23 cellular contexts compared by ENCODE assay signal in the genomic region with DNA sequence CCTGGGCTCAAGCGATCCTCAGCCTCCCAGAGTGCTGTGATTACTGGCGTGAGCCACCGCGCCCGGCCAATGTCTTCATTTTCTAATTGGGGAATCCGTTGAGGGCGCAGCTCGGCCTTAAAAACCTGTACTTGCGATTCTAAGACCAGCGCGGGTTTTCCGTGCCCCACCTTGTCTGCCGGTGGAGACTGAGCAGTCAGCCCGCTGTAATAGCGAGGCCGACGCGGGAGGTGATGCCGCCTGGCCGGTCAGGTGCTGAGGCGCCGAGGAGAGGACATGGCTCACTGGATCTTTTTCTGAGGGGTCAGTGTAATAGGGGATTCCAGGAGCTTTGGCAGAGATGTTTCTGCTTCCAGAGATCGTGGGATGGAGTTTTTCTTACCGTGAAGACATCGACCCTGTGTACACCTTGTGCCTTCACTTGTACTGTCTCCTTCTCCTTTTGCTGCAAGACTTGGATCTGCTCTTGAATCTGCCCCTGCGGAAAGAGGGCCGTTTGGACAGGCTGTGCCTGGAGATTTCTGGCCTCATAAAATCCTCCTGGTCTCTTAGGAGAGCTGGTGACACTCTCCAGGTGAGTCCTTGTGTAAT. TPM values are rescaled to one million over a fixed set of nuclear protein-coding genes. Genes with fewer than 3 reads are reported as not detected.
DNase-seq lines count a peak whose midpoint lies in the region; ATAC-seq, FAIRE-seq and TF ChIP-seq lines count a peak whose summit lies in the region.
"Had no signal": no experiment of that assay in that cellular context is flagged by ENCODE, and none has a peak within 500 bp of the region (broad histone marks: within the 10 kb centered on the region; RNA-seq: fewer than 3 reads in every experiment).

No MANE protein-coding gene starts in this region.

- H3K36me3 Mint-ChIP-seq in activated CD4-positive, alpha-beta memory T cell treated with anti-CD3 and anti-CD28 coated beads, Interleukin-2, amount 10 ng/mL, durations not matched to agents 7 days and 5 days (ENCODE audit: low read depth): no peaks in the 10 kb centered on the region
- H3K36me3 Mint-ChIP-seq: CD8-positive, alpha-beta T cell had no signal

- no peaks in the 10 kb centered on the region for H3K9me3 ChIP-seq in GM12878 (replicated peaks; ENCODE audit: control insufficient read depth, insufficient read depth, low read length)

- SMC1A ChIA-PET in GM12878 (lab: Charles Lee; ENCODE audit: uncharacterized antibody, unreplicated experiment): interaction anchor here (0.8 to 16.6 kb wide), 5 partner anchors 7 to 56 kb away, joined by 3 to 647 read pairs (median 4); a partner anchor contains a TSS

- DNase-seq in HT-29 (ENCODE audit: low spot score) (peak; percentile 60), GM12878 (ENCODE audit: low read depth, low spot score) (no peak), left colon (no peak), EL (no peak), kidney tubule cell (ENCODE audit: low spot score) (no peak)
- no peak for DNase-seq in activated CD4-positive, alpha-beta memory T cell treated with anti-CD3 and anti-CD28 coated beads, Interleukin-2, amount 10 ng/mL, durations not matched to agents 7 days and 5 days
- no peak for DNase-seq in stimulated activated naive CD8-positive, alpha-beta T cell treated with anti-CD3 and anti-CD28 coated beads, Interleukin-15, amount 100 ng/mL, for 72 hours
- DNase-seq: ACHN; C1 segment of cervical spinal cord; CD8-positive, alpha-beta T cell; DMS153; GF-D8; KG1; NCI-H1092 treated with DMSO at 0.1 percent for 48 hours; NCI-H1436 treated with DMSO at 0.1 percent for 48 hours; NCI-H2029; NCI-H226; NCI-H524; OCI-M1; Right ventricle myocardium superior had no signal

- no peaks in the 10 kb centered on the region for H3K36me3 ChIP-seq in GM12878 (ENCODE audit: control insufficient read depth in 2 of 2, insufficient read depth in 2 of 2, low read length in 1 of 2)

- no peak overlapping the region for H3K4me2 ChIP-seq in GM12878 (ENCODE audit: control insufficient read depth, insufficient read depth)

- no peak for FAIRE-seq in GM12878 (lab: Jason Lieb, UNC)

- no peak for TF ChIP-seq POLR2A in GM12878 (IDR thresholded peaks at IDR 0.05; ENCODE audit: low read depth, low read length)

- peaks cover 22% of the 10 kb centered on the region for H3K4me1 ChIP-seq in GM12878 (ENCODE audit: control insufficient read depth, insufficient read depth, low read length)

- no peak overlapping the region for H2AFZ ChIP-seq in GM12878 (ENCODE audit: control insufficient read depth, low read depth, low read length)

- no peak overlapping the region for H3K27ac ChIP-seq in GM12878 (ENCODE audit: control insufficient read depth, insufficient read depth)

- CTCF ChIA-PET in GM12878 (lab: Yijun Ruan, JAX): interaction anchor here (1.1 to 7.0 kb wide), 4 partner anchors 8 to 51 kb away, joined by 3 to 96 read pairs (median 69); a partner anchor contains a TSS
- CTCF ChIA-PET in activated CD4-positive, alpha-beta memory T cell treated with anti-CD3 and anti-CD28 coated beads, Interleukin-2, amount 10 ng/mL, durations not matched to agents 7 days and 5 days (lab: Charles Lee): interaction anchor here (1.7 to 3.5 kb wide), 2 partner anchors 8 to 20 kb away, joined by 8 to 16 read pairs; no protein-coding TSS in a partner anchor

- no peaks in the 10 kb centered on the region; a peak in 1 of 4 replicates for H3K27me3 ChIP-seq in GM12878 (replicated peaks in 1 of 2; ENCODE audit: control insufficient read depth in 2 of 2, insufficient read depth in 2 of 2, low read length in 1 of 2)

- POLR2A ChIA-PET in GM12878 (lab: Charles Lee): interaction anchor here (1.2 to 6.3 kb wide), 3 partner anchors 8 to 45 kb away, joined by 6 to 43 read pairs (median 8); a partner anchor contains a TSS
- POLR2A ChIA-PET in activated CD4-positive, alpha-beta memory T cell treated with anti-CD3 and anti-CD28 coated beads, Interleukin-2, amount 10 ng/mL, durations not matched to agents 7 days and 5 days (lab: Charles Lee): no interaction called here

- TF ChIP-seq CTCF in GM12878 (IDR thresholded peaks at IDR 0.05 in 2 of 3, conservative IDR thresholded peaks at IDR 0.05 in 1 of 3; ENCODE audit: control insufficient read depth in 2 of 3, extremely low read depth in 1 of 3, insufficient read depth in 1 of 3, low read depth in 3 of 3, low read length in 3 of 3): no peak

- no peaks in the 10 kb centered on the region for H3K79me2 ChIP-seq in GM12878 (ENCODE audit: control insufficient read depth, insufficient read depth, low read length)

- H3K27ac Mint-ChIP-seq in activated CD4-positive, alpha-beta memory T cell treated with anti-CD3 and anti-CD28 coated beads, Interleukin-2, amount 10 ng/mL, durations not matched to agents 7 days and 5 days: no peak overlapping the region
- peak overlapping the region in 1 of 2 donors; percentile 16 for H3K27ac Mint-ChIP-seq in stimulated activated naive CD8-positive, alpha-beta T cell treated with anti-CD3 and anti-CD28 coated beads, Interleukin-15, amount 100 ng/mL, for 72 hours
- H3K27ac Mint-ChIP-seq: CD8-positive, alpha-beta T cell had no signal

- RAD21 ChIA-PET in GM12878 (lab: Charles Lee; ENCODE audit: unreplicated experiment): interaction anchor here (0.7 to 3.7 kb wide), 9 partner anchors 8 to 844 kb away, joined by 3 to 43 read pairs (median 4); no protein-coding TSS in a partner anchor

- ATAC-seq in GM12878 (peak; percentile 3; the same call in 1 of the 3 replicates), left colon (peak; percentile 6)
- no peak for ATAC-seq in stimulated activated naive CD8-positive, alpha-beta T cell treated with anti-CD3 and anti-CD28 coated beads, Interleukin-15, amount 100 ng/mL, for 72 hours
- ATAC-seq: CD8-positive, alpha-beta T cell had no signal

- BruUV-seq in GM12878 (replicated peaks; lab: Mats Ljungman, UMichigan): no TSS peak

- intact Hi-C loops in GM12878 (cut with micrococcal nuclease; ENCODE audit: unreplicated experiment): no loop called here
- intact Hi-C loops in left colon (cut with DNase I, micrococcal nuclease): no loop called here

- TF ChIP-seq EP300 in GM12878 (IDR thresholded peaks at IDR 0.05; ENCODE audit: borderline replicate concordance in 1 of 2, control insufficient read depth in 1 of 2, low read depth in 2 of 2, low read length in 2 of 2): no peak

- H3K27me3 Mint-ChIP-seq in activated CD4-positive, alpha-beta memory T cell treated with anti-CD3 and anti-CD28 coated beads, Interleukin-2, amount 10 ng/mL, durations not matched to agents 7 days and 5 days: peaks cover 53% of the 10 kb centered on the region
- peaks cover 72% of the 10 kb centered on the region for H3K27me3 Mint-ChIP-seq in stimulated activated naive CD8-positive, alpha-beta T cell treated with anti-CD3 and anti-CD28 coated beads, Interleukin-15, amount 100 ng/mL, for 72 hours

- H3K4me3 Mint-ChIP-seq in activated CD4-positive, alpha-beta memory T cell treated with anti-CD3 and anti-CD28 coated beads, Interleukin-2, amount 10 ng/mL, durations not matched to agents 7 days and 5 days: no peak overlapping the region
- no peak overlapping the region for H3K4me3 Mint-ChIP-seq in stimulated activated naive CD8-positive, alpha-beta T cell treated with anti-CD3 and anti-CD28 coated beads, Interleukin-15, amount 100 ng/mL, for 72 hours
- H3K4me3 Mint-ChIP-seq: CD8-positive, alpha-beta T cell had no signal

- in situ Hi-C loops in GM12878 (cut with MboI): no loop called here

- H3K9ac ChIP-seq in GM12878 (ENCODE audit: control insufficient read depth, insufficient read depth, low read length): no peak overlapping the region

- no peaks in the 10 kb centered on the region for H4K20me1 ChIP-seq in GM12878 (ENCODE audit: control insufficient read depth, insufficient read depth)

- no peak for TF ChIP-seq RAD21 in GM12878 (IDR thresholded peaks at IDR 0.05; ENCODE audit: insufficient read depth, low read depth, low read length)

- peaks cover 11% of the 10 kb centered on the region for H3K4me1 Mint-ChIP-seq in activated CD4-positive, alpha-beta memory T cell treated with anti-CD3 and anti-CD28 coated beads, Interleukin-2, amount 10 ng/mL, durations not matched to agents 7 days and 5 days
- peaks cover 29% of the 10 kb centered on the region for H3K4me1 Mint-ChIP-seq in stimulated activated naive CD8-positive, alpha-beta T cell treated with anti-CD3 and anti-CD28 coated beads, Interleukin-15, amount 100 ng/mL, for 72 hours

- no peak overlapping the region for H3K4me3 ChIP-seq in GM12878

- WGBS in GM12878 (ENCODE audit: insufficient coverage, insufficient replicate concordance, low lambda C conversion rate, missing lambda C conversion rate): 78% methylated on average over 27 of the region's 27 CpGs

- H3K9me3 Mint-ChIP-seq in activated CD4-positive, alpha-beta memory T cell treated with anti-CD3 and anti-CD28 coated beads, Interleukin-2, amount 10 ng/mL, durations not matched to agents 7 days and 5 days: no peaks in the 10 kb centered on the region
- no peaks in the 10 kb centered on the region for H3K9me3 Mint-ChIP-seq in stimulated activated naive CD8-positive, alpha-beta T cell treated with anti-CD3 and anti-CD28 coated beads, Interleukin-15, amount 100 ng/mL, for 72 hours
- H3K9me3 Mint-ChIP-seq: CD8-positive, alpha-beta T cell had no signal

RNA-seq across cellular contexts. Expression of a gene that starts 1.5 kb away (rescaled TPM):
- total RNA-seq in HT-29 (2014; rRNA removed; shearing (Covaris generic)): 112 and 119 TPM in 2 replicates
- 8.0 and 9.0 TPM in 2 replicates for total RNA-seq in GM12878 (2013; cell fraction: nucleolus; rRNA removed)
- total RNA-seq in GM12878 (2014; rRNA removed) (0.11 and 0.22 TPM in 2 replicates), GM12878 (2014; rRNA removed; fragmentation: Illumina TruSeq; extraction: Trizol) (0.09 and 0.31 TPM in 2 replicates), GM12878 (2021) (0.18 and 0.35 TPM in 2 replicates), left colon (100 to 1,000 TPM in 1 of 2 donors, 10 to 100 TPM in 1; 80.0 to 278 TPM)
- polyA plus RNA-seq in GM12878 (2011; ENCODE audit: low read depth): 0.66 TPM
- polyA plus RNA-seq in GM12878 (2011; rRNA removed) (17.4 and 20.5 TPM in 2 replicates), GM12878 (2014; fragmentation: Illumina TruSeq; extraction: Trizol) (0.47 and 0.57 TPM in 2 replicates), GM12878 (2014; fragmentation: Nextera tagmentation; extraction: Ambion mirVana) (under 1 TPM in 1 of 2 experiments, not detected in 1; 0.09 TPM), GM12878 (2014; rRNA removed) (0.33 and 0.41 TPM in 2 replicates), GM12878 (2016; fragmentation: Nextera tagmentation; extraction: Ambion mirVana) (not detected)
- polyA plus RNA-seq in GM12878 (2011; cell fraction: cytosol; rRNA removed): 14.1 and 18.0 TPM in 2 replicates
- 34.8 and 44.5 TPM in 2 replicates for polyA plus RNA-seq in GM12878 (2011; cell fraction: nucleus; rRNA removed)
- 0.13 and 0.16 TPM in 2 replicates for polyA plus RNA-seq in GM12878 (2012)
- polyA minus RNA-seq in GM12878 (2011; rRNA and poly(A)+ RNA removed): 14.7 and 16.4 TPM in 2 replicates
- polyA minus RNA-seq in GM12878 (2011; cell fraction: cytosol; rRNA and poly(A)+ RNA removed): 5.8 and 7.5 TPM in 2 replicates
- 12.8 and 13.3 TPM in 2 replicates for polyA minus RNA-seq in GM12878 (2011; cell fraction: nucleus; rRNA and poly(A)+ RNA removed)
- total RNA-seq in activated CD4-positive, alpha-beta memory T cell treated with anti-CD3 and anti-CD28 coated beads, Interleukin-2, amount 10 ng/mL, durations not matched to agents 7 days and 5 days: not detected
- total RNA-seq: CD8-positive, alpha-beta T cell; Right ventricle myocardium superior; RPMI7951; SK-MEL-5 had no signal

RNA-seq across cellular contexts. Expression of a gene that starts 24.6 kb away (rescaled TPM):
- total RNA-seq in HT-29 (2014; rRNA removed; shearing (Covaris generic)): not detected in 2 replicates
- not detected in 2 replicates for total RNA-seq in GM12878 (2013; cell fraction: nucleolus; rRNA removed)
- total RNA-seq in GM12878 (2014; rRNA removed): 0.05 TPM in 1 of 2 replicates, not detected in the other
- total RNA-seq in GM12878 (2014; rRNA removed; fragmentation: Illumina TruSeq; extraction: Trizol): not detected in 2 replicates
- total RNA-seq in GM12878 (2021): not detected in 2 replicates
- polyA plus RNA-seq in GM12878 (2011; ENCODE audit: low read depth): not detected
- polyA plus RNA-seq in GM12878 (2011; rRNA removed): not detected in 2 replicates
- not detected in 2 replicates for polyA plus RNA-seq in GM12878 (2011; cell fraction: cytosol; rRNA removed)
- not detected in 2 replicates for polyA plus RNA-seq in GM12878 (2011; cell fraction: nucleus; rRNA removed)
- polyA plus RNA-seq in GM12878 (2012): not detected in 2 replicates
- polyA plus RNA-seq in GM12878 (2014; fragmentation: Illumina TruSeq; extraction: Trizol): not detected in 2 replicates
- polyA plus RNA-seq in GM12878 (2014; fragmentation: Nextera tagmentation; extraction: Ambion mirVana): not detected
- not detected in 2 replicates for polyA plus RNA-seq in GM12878 (2014; rRNA removed)
- not detected for polyA plus RNA-seq in GM12878 (2016; fragmentation: Nextera tagmentation; extraction: Ambion mirVana)
- not detected in 2 replicates for polyA minus RNA-seq in GM12878 (2011; rRNA and poly(A)+ RNA removed)
- polyA minus RNA-seq in GM12878 (2011; cell fraction: cytosol; rRNA and poly(A)+ RNA removed): not detected in 2 replicates
- not detected in 2 replicates for polyA minus RNA-seq in GM12878 (2011; cell fraction: nucleus; rRNA and poly(A)+ RNA removed)
- 10 to 100 TPM; 13.2 to 30.7 TPM for total RNA-seq in left colon
- total RNA-seq in activated CD4-positive, alpha-beta memory T cell treated with anti-CD3 and anti-CD28 coated beads, Interleukin-2, amount 10 ng/mL, durations not matched to agents 7 days and 5 days: not detected
- total RNA-seq: CD8-positive, alpha-beta T cell; H4; Right ventricle myocardium superior; RPMI7951; SK-MEL-5 had no signal

RNA-seq across cellular contexts. Expression of a gene that starts 35.8 kb away (rescaled TPM):
- total RNA-seq in HT-29 (2014; rRNA removed; shearing (Covaris generic)): 3.8 and 6.5 TPM in 2 replicates
- not detected in 2 replicates for total RNA-seq in GM12878 (2013; cell fraction: nucleolus; rRNA removed)
- total RNA-seq in GM12878 (2014; rRNA removed): not detected in 2 replicates
- not detected in 2 replicates for total RNA-seq in GM12878 (2014; rRNA removed; fragmentation: Illumina TruSeq; extraction: Trizol)
- total RNA-seq in GM12878 (2021): not detected in 2 replicates
- polyA plus RNA-seq in GM12878 (2011; ENCODE audit: low read depth): 0.25 TPM
- not detected in 2 replicates for polyA plus RNA-seq in GM12878 (2011; rRNA removed)
- polyA plus RNA-seq in GM12878 (2011; cell fraction: cytosol; rRNA removed): not detected in 2 replicates
- polyA plus RNA-seq in GM12878 (2011; cell fraction: nucleus; rRNA removed): not detected in 2 replicates
- 0.31 and 0.50 TPM in 2 replicates for polyA plus RNA-seq in GM12878 (2012)
- polyA plus RNA-seq in GM12878 (2014; fragmentation: Illumina TruSeq; extraction: Trizol): not detected in 2 replicates
- not detected for polyA plus RNA-seq in GM12878 (2014; fragmentation: Nextera tagmentation; extraction: Ambion mirVana)
- 0.04 TPM in 1 of 2 replicates, not detected in the other for polyA plus RNA-seq in GM12878 (2014; rRNA removed)
- under 1 TPM in 1 of 2 experiments, not detected in 1; 0.11 TPM for polyA plus RNA-seq in GM12878 (2016; fragmentation: Nextera tagmentation; extraction: Ambion mirVana)
- polyA minus RNA-seq in GM12878 (2011; rRNA and poly(A)+ RNA removed): not detected in 2 replicates
- not detected in 2 replicates for polyA minus RNA-seq in GM12878 (2011; cell fraction: cytosol; rRNA and poly(A)+ RNA removed)
- not detected in 2 replicates for polyA minus RNA-seq in GM12878 (2011; cell fraction: nucleus; rRNA and poly(A)+ RNA removed)
- under 1 TPM in 1 of 2 donors, not detected in 1; 0.58 TPM for total RNA-seq in left colon
- total RNA-seq in activated CD4-positive, alpha-beta memory T cell treated with anti-CD3 and anti-CD28 coated beads, Interleukin-2, amount 10 ng/mL, durations not matched to agents 7 days and 5 days: not detected
- total RNA-seq: CD8-positive, alpha-beta T cell; H4; Right ventricle myocardium superior; RPMI7951; SK-MEL-5 had no signal

RNA-seq across cellular contexts. Expression of a gene that starts 44.4 kb away (rescaled TPM):
- 44.2 and 49.3 TPM in 2 replicates for total RNA-seq in HT-29 (2014; rRNA removed; shearing (Covaris generic))
- total RNA-seq in GM12878 (2013; cell fraction: nucleolus; rRNA removed): 8.2 and 10.4 TPM in 2 replicates
- total RNA-seq in GM12878 (2014; rRNA removed) (27.4 and 32.9 TPM in 2 replicates), GM12878 (2014; rRNA removed; fragmentation: Illumina TruSeq; extraction: Trizol) (24.3 and 27.8 TPM in 2 replicates), GM12878 (2021) (28.7 and 28.8 TPM in 2 replicates), left colon (10 to 100 TPM; 89.5 to 92.9 TPM)
- polyA plus RNA-seq in GM12878 (2011; ENCODE audit: low read depth): 19.9 TPM
- polyA plus RNA-seq in GM12878 (2011; rRNA removed) (48.0 and 56.1 TPM in 2 replicates), GM12878 (2014; fragmentation: Illumina TruSeq; extraction: Trizol) (48.9 and 54.3 TPM in 2 replicates), GM12878 (2014; fragmentation: Nextera tagmentation; extraction: Ambion mirVana) (10 to 100 TPM; 12.6 to 13.4 TPM), GM12878 (2014; rRNA removed) (33.5 and 38.2 TPM in 2 replicates), GM12878 (2016; fragmentation: Nextera tagmentation; extraction: Ambion mirVana) (10 to 100 TPM; 46.2 TPM)
- 40.0 and 49.5 TPM in 2 replicates for polyA plus RNA-seq in GM12878 (2011; cell fraction: cytosol; rRNA removed)
- polyA plus RNA-seq in GM12878 (2011; cell fraction: nucleus; rRNA removed): 22.5 and 26.5 TPM in 2 replicates
- polyA plus RNA-seq in GM12878 (2012): 26.6 and 30.0 TPM in 2 replicates
- 20.4 and 27.6 TPM in 2 replicates for polyA minus RNA-seq in GM12878 (2011; rRNA and poly(A)+ RNA removed)
- polyA minus RNA-seq in GM12878 (2011; cell fraction: cytosol; rRNA and poly(A)+ RNA removed): 9.2 and 12.0 TPM in 2 replicates
- polyA minus RNA-seq in GM12878 (2011; cell fraction: nucleus; rRNA and poly(A)+ RNA removed): 8.3 and 10.7 TPM in 2 replicates
- total RNA-seq in activated CD4-positive, alpha-beta memory T cell treated with anti-CD3 and anti-CD28 coated beads, Interleukin-2, amount 10 ng/mL, durations not matched to agents 7 days and 5 days: 10 to 100 TPM; 62.5 to 62.6 TPM

RNA-seq across cellular contexts. Expression of a gene that starts 49.6 kb away (rescaled TPM):
- total RNA-seq in HT-29 (2014; rRNA removed; shearing (Covaris generic)): 1.2 and 2.1 TPM in 2 replicates
- not detected in 2 replicates for total RNA-seq in GM12878 (2013; cell fraction: nucleolus; rRNA removed)
- total RNA-seq in GM12878 (2014; rRNA removed): not detected in 2 replicates
- total RNA-seq in GM12878 (2014; rRNA removed; fragmentation: Illumina TruSeq; extraction: Trizol): not detected in 2 replicates
- not detected in 2 replicates for total RNA-seq in GM12878 (2021)
- polyA plus RNA-seq in GM12878 (2011; ENCODE audit: low read depth): not detected
- polyA plus RNA-seq in GM12878 (2011; rRNA removed): 0.01 and 0.04 TPM in 2 replicates
- not detected in 2 replicates for polyA plus RNA-seq in GM12878 (2011; cell fraction: cytosol; rRNA removed)
- 0.03 and 0.04 TPM in 2 replicates for polyA plus RNA-seq in GM12878 (2011; cell fraction: nucleus; rRNA removed)
- polyA plus RNA-seq in GM12878 (2012): not detected in 2 replicates
- polyA plus RNA-seq in GM12878 (2014; fragmentation: Illumina TruSeq; extraction: Trizol): not detected in 2 replicates
- not detected for polyA plus RNA-seq in GM12878 (2014; fragmentation: Nextera tagmentation; extraction: Ambion mirVana)
- not detected in 2 replicates for polyA plus RNA-seq in GM12878 (2014; rRNA removed)
- not detected for polyA plus RNA-seq in GM12878 (2016; fragmentation: Nextera tagmentation; extraction: Ambion mirVana)
- not detected in 2 replicates for polyA minus RNA-seq in GM12878 (2011; rRNA and poly(A)+ RNA removed)
- not detected in 2 replicates for polyA minus RNA-seq in GM12878 (2011; cell fraction: cytosol; rRNA and poly(A)+ RNA removed)
- polyA minus RNA-seq in GM12878 (2011; cell fraction: nucleus; rRNA and poly(A)+ RNA removed): not detected in 2 replicates
- 1 to 10 TPM; 5.6 to 6.3 TPM for total RNA-seq in left colon
- under 1 TPM in 1 of 2 experiments, not detected in 1; 0.08 TPM for total RNA-seq in activated CD4-positive, alpha-beta memory T cell treated with anti-CD3 and anti-CD28 coated beads, Interleukin-2, amount 10 ng/mL, durations not matched to agents 7 days and 5 days
- total RNA-seq: CD8-positive, alpha-beta T cell; H4; Right ventricle myocardium superior; RPMI7951; SK-MEL-5 had no signal

Comparison
In these comparisons a context has a peak if more than half of its experiments do, and no peak if none do; other contexts are left out.
1. RNA of a gene that starts 1.5 kb away (total RNA-seq): 80.0 to 278 TPM in left colon and 112 to 119 TPM in HT-29; 0.09 to 9.0 TPM in GM12878 and not detected in activated CD4-positive, alpha-beta memory T cell treated with anti-CD3 and anti-CD28 coated beads, Interleukin-2, amount 10 ng/mL, durations not matched to agents 7 days and 5 days; every median in the first group is over 4 times any median in the second.
2. RNA of a gene that starts 24.6 kb away (total RNA-seq): 13.2 to 30.7 TPM in left colon; not detected in HT-29, 0.05 TPM in GM12878 and not detected in activated CD4-positive, alpha-beta memory T cell treated with anti-CD3 and anti-CD28 coated beads, Interleukin-2, amount 10 ng/mL, durations not matched to agents 7 days and 5 days; every median in the first group is over 10 times any median in the second.